In the genomic region with DNA sequence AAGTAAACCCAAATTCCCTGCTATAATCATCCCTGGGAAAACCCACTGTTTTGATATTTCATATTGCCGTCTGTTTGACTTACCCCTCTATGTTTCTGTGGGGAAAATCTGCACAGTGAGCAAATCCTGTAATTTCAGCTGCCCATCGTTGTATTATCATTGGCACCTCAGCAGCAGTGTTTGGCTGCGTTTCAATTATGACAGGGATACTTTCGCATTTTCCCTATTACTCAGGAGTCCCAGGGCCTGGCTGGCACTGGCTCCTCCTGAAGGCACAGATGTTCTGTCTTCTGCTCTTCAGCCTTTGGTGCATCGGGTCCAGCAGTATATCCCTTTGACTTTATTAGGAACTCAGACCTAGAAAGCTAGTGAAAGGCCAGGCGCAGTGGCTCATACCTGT, we compare ENCODE assay signal across 26 cellular contexts. TPM values are rescaled to one million over a fixed set of nuclear protein-coding genes. Genes with fewer than 3 reads are reported as not detected.
DNase-seq lines count a peak whose midpoint lies in the region; FAIRE-seq and TF ChIP-seq lines count a peak whose summit lies in the region.
"Had no signal": no experiment of that assay in that cellular context is flagged by ENCODE, and none has a peak within 500 bp of the region (broad histone marks: within the 10 kb centered on the region; RNA-seq: fewer than 3 reads in every experiment).

No MANE protein-coding gene starts in this region.

- H4K20me1 ChIP-seq in astrocyte (ENCODE audit: insufficient read depth, low read length): no peaks in the 10 kb centered on the region

- no peak overlapping the region for H3K4me3 Mint-ChIP-seq in astrocyte (ENCODE audit: unreplicated experiment)
- H3K4me3 Mint-ChIP-seq: activated CD4-positive, alpha-beta T cell treated with anti-CD3 and anti-CD28 coated beads for 36 hours; activated CD8-positive, alpha-beta memory T cell treated with anti-CD3 and anti-CD28 coated beads, Interleukin-2, amount 10 ng/mL, durations not matched to agents 7 days and 5 days; activated naive CD8-positive, alpha-beta T cell treated with anti-CD3 and anti-CD28 coated beads for 36 hours; brain; mesothelial cell of epicardium; natural killer cell treated with Interleukin-12 subunit alpha and Interleukin-12 subunit beta and Interleukin-15 and Interleukin-18, amount 100 ng/mL, for 72 hours; stimulated activated naive B cell treated with anti-CD40 and anti-IgM and Interleukin-4, amounts not matched to agents 10 μg/mL and 1 μg/mL and 100 μg/mL, for 72 hours had no signal

- no peak overlapping the region for H3K9ac ChIP-seq in astrocyte (ENCODE audit: low read length)
- H3K9ac ChIP-seq: parathyroid adenoma had no signal

- DNase-seq in AG08395 (ENCODE audit: low spot score) (peak; percentile 25), MG63 (peak; percentile 90), astrocyte (ENCODE audit: low read depth) (peak; percentile 21), fibroblast of peridontal ligament (ENCODE audit: extremely low read depth) (peak; percentile 74), cerebellar cortex (ENCODE audit: low spot score) (no peak), brain microvascular endothelial cell (no peak), NCI-H2029 (lab: John Stamatoyannopoulos, UW) (no peak)
- DNase-seq in activated naive CD4-positive, alpha-beta T cell treated with Interleukin-2 at 50 U/mL for 16 hours: no peak
- DNase-seq: activated CD4-positive, alpha-beta T cell treated with anti-CD3 and anti-CD28 coated beads for 36 hours; activated CD8-positive, alpha-beta memory T cell treated with anti-CD3 and anti-CD28 coated beads, Interleukin-2, amount 10 ng/mL, durations not matched to agents 7 days and 5 days; activated naive CD8-positive, alpha-beta T cell treated with anti-CD3 and anti-CD28 coated beads for 36 hours; dorsolateral prefrontal cortex; left colon; NCI-H1930; NCI-H510A treated with DMSO at 0.1 percent for 48 hours; RPMI8226; stimulated activated naive B cell treated with anti-CD40 and anti-IgM and Interleukin-4, amounts not matched to agents 10 μg/mL and 1 μg/mL and 100 μg/mL, for 72 hours had no signal

- H3K9me3 Mint-ChIP-seq in astrocyte (ENCODE audit: unreplicated experiment): peaks cover 7% of the 10 kb centered on the region
- H3K9me3 Mint-ChIP-seq: activated naive CD8-positive, alpha-beta T cell treated with anti-CD3 and anti-CD28 coated beads for 36 hours; mesothelial cell of epicardium; natural killer cell treated with Interleukin-12 subunit alpha and Interleukin-12 subunit beta and Interleukin-15 and Interleukin-18, amount 100 ng/mL, for 72 hours had no signal

- FAIRE-seq in astrocyte (lab: Jason Lieb, UNC): no peak
- FAIRE-seq: G401.6, TTC549 had no signal

- peaks cover 2% of the 10 kb centered on the region for H3K36me3 Mint-ChIP-seq in astrocyte (ENCODE audit: low read depth, unreplicated experiment)
- H3K36me3 Mint-ChIP-seq: activated CD8-positive, alpha-beta memory T cell treated with anti-CD3 and anti-CD28 coated beads, Interleukin-2, amount 10 ng/mL, durations not matched to agents 7 days and 5 days; activated naive CD8-positive, alpha-beta T cell treated with anti-CD3 and anti-CD28 coated beads for 36 hours; brain; mesothelial cell of epicardium; natural killer cell treated with Interleukin-12 subunit alpha and Interleukin-12 subunit beta and Interleukin-15 and Interleukin-18, amount 100 ng/mL, for 72 hours; stimulated activated naive B cell treated with anti-CD40 and anti-IgM and Interleukin-4, amounts not matched to agents 10 μg/mL and 1 μg/mL and 100 μg/mL, for 72 hours had no signal

- H3K27ac ChIP-seq in astrocyte (ENCODE audit: low read depth, low read length) (no peak overlapping the region), brain microvascular endothelial cell (no peak overlapping the region)
- H3K27ac ChIP-seq: C4-2B, dorsolateral prefrontal cortex, parathyroid adenoma had no signal

- peaks cover 8% of the 10 kb centered on the region for H3K27me3 Mint-ChIP-seq in astrocyte (ENCODE audit: low read depth, unreplicated experiment)
- H3K27me3 Mint-ChIP-seq: activated naive CD8-positive, alpha-beta T cell treated with anti-CD3 and anti-CD28 coated beads for 36 hours had no signal

- H3K4me1 Mint-ChIP-seq in astrocyte (ENCODE audit: low read depth, unreplicated experiment): no peaks in the 10 kb centered on the region
- H3K4me1 Mint-ChIP-seq: activated naive CD8-positive, alpha-beta T cell treated with anti-CD3 and anti-CD28 coated beads for 36 hours; brain; mesothelial cell of epicardium had no signal

- H3K4me2 ChIP-seq in astrocyte (ENCODE audit: low read length): no peak overlapping the region

- H3K79me2 ChIP-seq in astrocyte (ENCODE audit: insufficient read depth, low read length): no peaks in the 10 kb centered on the region
- H3K79me2 ChIP-seq: parathyroid adenoma had no signal

- no peak for TF ChIP-seq CTCF in astrocyte (IDR thresholded peaks at IDR 0.05; ENCODE audit: insufficient read depth, low read depth, low read length)
- no peak for TF ChIP-seq CTCF in brain microvascular endothelial cell (IDR thresholded peaks at IDR 0.05; ENCODE audit: low read depth, low read length, missing control alignments)

- no peak overlapping the region for H3K27ac Mint-ChIP-seq in astrocyte (ENCODE audit: unreplicated experiment)
- H3K27ac Mint-ChIP-seq: activated CD4-positive, alpha-beta T cell treated with anti-CD3 and anti-CD28 coated beads for 36 hours; activated CD8-positive, alpha-beta memory T cell treated with anti-CD3 and anti-CD28 coated beads, Interleukin-2, amount 10 ng/mL, durations not matched to agents 7 days and 5 days; activated naive CD8-positive, alpha-beta T cell treated with anti-CD3 and anti-CD28 coated beads for 36 hours; brain; mesothelial cell of epicardium; natural killer cell treated with Interleukin-12 subunit alpha and Interleukin-12 subunit beta and Interleukin-15 and Interleukin-18, amount 100 ng/mL, for 72 hours; stimulated activated naive B cell treated with anti-CD40 and anti-IgM and Interleukin-4, amounts not matched to agents 10 μg/mL and 1 μg/mL and 100 μg/mL, for 72 hours had no signal

- H3K4me3 ChIP-seq in MG63 (no peak overlapping the region), astrocyte (ENCODE audit: insufficient read depth, low read depth, low read length) (no peak overlapping the region), brain microvascular endothelial cell (ENCODE audit: low read depth, low read length) (no peak overlapping the region)
- H3K4me3 ChIP-seq: dorsolateral prefrontal cortex had no signal

- in situ Hi-C loops in brain microvascular endothelial cell (cut with HindIII; ENCODE audit: low pct_ligation_motif_present, low sequenced_read_pairs): no loop called here

- H3K9me3 ChIP-seq in MG63 (no peaks in the 10 kb centered on the region), astrocyte (ENCODE audit: insufficient read depth, low read depth, low read length) (no peaks in the 10 kb centered on the region)

- no peak overlapping the region for H2AFZ ChIP-seq in astrocyte (ENCODE audit: low read depth, low read length)
- H2AFZ ChIP-seq: parathyroid adenoma had no signal

- H3K27me3 ChIP-seq in MG63: no peaks in the 10 kb centered on the region
- H3K27me3 ChIP-seq in astrocyte (ENCODE audit: insufficient read depth, low read length): peaks cover 8% of the 10 kb centered on the region
- no peaks in the 10 kb centered on the region for H3K27me3 ChIP-seq in brain microvascular endothelial cell (replicated peaks)

- H3K36me3 ChIP-seq in MG63 (no peaks in the 10 kb centered on the region), astrocyte (ENCODE audit: insufficient read depth, low read length) (no peaks in the 10 kb centered on the region), brain microvascular endothelial cell (replicated peaks) (no peaks in the 10 kb centered on the region)

- no peaks in the 10 kb centered on the region for H3K4me1 ChIP-seq in astrocyte (ENCODE audit: insufficient read depth, low read length)
- H3K4me1 ChIP-seq: parathyroid adenoma had no signal

RNA-seq across cellular contexts. Expression of a gene that starts 12.2 kb away (rescaled TPM):
- total RNA-seq in MG63 (2014; rRNA removed; shearing (Covaris generic); ENCODE audit: low replicate concordance): 0.12 TPM in 1 of 2 replicates, not detected in the other
- total RNA-seq in astrocyte: not detected in 2 replicates
- total RNA-seq: activated CD4-positive, alpha-beta T cell treated with anti-CD3 and anti-CD28 coated beads for 36 hours; activated CD8-positive, alpha-beta memory T cell treated with anti-CD3 and anti-CD28 coated beads, Interleukin-2, amount 10 ng/mL, durations not matched to agents 7 days and 5 days; activated naive CD8-positive, alpha-beta T cell treated with anti-CD3 and anti-CD28 coated beads for 36 hours; dorsolateral prefrontal cortex; epithelial cell of proximal tubule; glomerular endothelial cell; mesothelial cell of epicardium; natural killer cell treated with Interleukin-12 subunit alpha and Interleukin-12 subunit beta and Interleukin-15 and Interleukin-18, amount 100 ng/mL, for 72 hours had no signal

RNA-seq across cellular contexts. Expression of a gene that starts 43.6 kb away (rescaled TPM):
- 6.5 and 17.8 TPM in 2 replicates for total RNA-seq in MG63 (2014; rRNA removed; shearing (Covaris generic); ENCODE audit: low replicate concordance)
- total RNA-seq in astrocyte: not detected in 2 replicates
- total RNA-seq: activated CD4-positive, alpha-beta T cell treated with anti-CD3 and anti-CD28 coated beads for 36 hours; activated CD8-positive, alpha-beta memory T cell treated with anti-CD3 and anti-CD28 coated beads, Interleukin-2, amount 10 ng/mL, durations not matched to agents 7 days and 5 days; activated naive CD8-positive, alpha-beta T cell treated with anti-CD3 and anti-CD28 coated beads for 36 hours; epithelial cell of proximal tubule; glomerular endothelial cell; mesothelial cell of epicardium; natural killer cell treated with Interleukin-12 subunit alpha and Interleukin-12 subunit beta and Interleukin-15 and Interleukin-18, amount 100 ng/mL, for 72 hours had no signal

Comparison
In these comparisons a context has a peak if more than half of its experiments do, and no peak if none do; other contexts are left out.
1. DNase-seq: peak in AG08395 (single experiment), MG63 (single experiment), astrocyte (single experiment) and fibroblast of peridontal ligament (single experiment); none in cerebellar cortex (single experiment), activated naive CD4-positive, alpha-beta T cell treated with Interleukin-2 at 50 U/mL for 16 hours (single experiment), brain microvascular endothelial cell (single experiment) and NCI-H2029 (single experiment).